Comparison of ENCODE assay signal across 1 cellular context in genomic region chr11:132430352-132431091, GRCh38.
TF ChIP-seq lines count a peak whose summit lies in the region.

No MANE protein-coding gene starts in this region.

TF ChIP-seq in H1, 55 proteins besides CTCF, POLR2A, EP300 and RAD21 (continued from another document):
- no peak for TF ChIP-seq CHD7 (IDR thresholded peaks at IDR 0.05; ENCODE audit: insufficient replicate concordance, low read length)
- no peak for TF ChIP-seq NANOG (IDR thresholded peaks at IDR 0.05; ENCODE audit: insufficient read depth, low read depth, low read length, poor library complexity, severe bottlenecking)
- TF ChIP-seq SP4 (IDR thresholded peaks at IDR 0.05; ENCODE audit: low read length) = no peak
- no peak for TF ChIP-seq JUND (IDR thresholded peaks at IDR 0.05; ENCODE audit: low read length)
- TF ChIP-seq SRF (IDR thresholded peaks at IDR 0.05; ENCODE audit: low read depth, low read length) = no peak
- TF ChIP-seq GTF2F1 (IDR thresholded peaks at IDR 0.05; ENCODE audit: borderline replicate concordance, low read depth, low read length) = no peak
- no peak for TF ChIP-seq RXRA (IDR thresholded peaks at IDR 0.05; ENCODE audit: insufficient read depth, low read depth, low read length)
